In the genomic region with DNA sequence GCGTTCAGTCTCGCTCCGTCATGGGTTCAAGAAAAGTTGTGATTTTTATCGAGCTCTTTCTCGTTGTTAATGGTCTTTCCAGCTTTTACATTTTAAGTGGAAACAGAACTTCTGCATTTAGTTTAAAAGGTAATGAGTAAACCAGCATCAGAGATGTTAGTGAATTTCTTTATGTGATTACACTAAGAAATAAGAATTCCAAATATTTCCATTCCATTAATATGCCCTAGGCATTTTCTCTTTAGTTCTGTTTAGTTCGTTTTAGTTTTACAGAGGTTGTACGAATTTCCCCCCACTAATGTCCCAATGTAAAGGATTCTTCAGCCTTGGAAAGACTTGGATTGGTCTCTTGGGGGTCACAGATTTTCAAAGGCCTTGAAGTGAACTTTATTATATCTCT, we compare ENCODE assay signal across 25 cellular contexts. TPM values are rescaled to one million over a fixed set of nuclear protein-coding genes. Genes with fewer than 3 reads are reported as not detected.
DNase-seq lines count a peak whose midpoint lies in the region; ATAC-seq, FAIRE-seq and TF ChIP-seq lines count a peak whose summit lies in the region.
"Had no signal": no experiment of that assay in that cellular context is flagged by ENCODE, and none has a peak within 500 bp of the region (broad histone marks: within the 10 kb centered on the region; RNA-seq: fewer than 3 reads in every experiment).

No MANE protein-coding gene starts in this region.

- POLR2A ChIA-PET in WTC11 (lab: Charles Lee): no interaction called here

- H3K4me1 ChIP-seq in GM23338 (ENCODE audit: insufficient read depth) (peaks cover 18% of the 10 kb centered on the region), hepatocyte (ENCODE audit: insufficient read depth) (peaks cover 4% of the 10 kb centered on the region), pancreas (peaks cover 0 to 4% (median 0%) of the 10 kb centered on the region in 3 donors), BE2C (no peaks in the 10 kb centered on the region)
- H3K4me1 ChIP-seq: HAP-1, Peyer's patch had no signal

- DNase-seq in GM23338 (ENCODE audit: low spot score) (no peak), WTC11 (ENCODE audit: low spot score) (no peak), hepatocyte (ENCODE audit: low spot score) (no peak), mesothelial cell of epicardium (ENCODE audit: low spot score in 2 of 2, unreplicated experiment in 2 of 2) (no peak), pancreas (no peak), left lobe of liver (ENCODE audit: low spot score) (no peak), BE2C (no peak)
- DNase-seq: 8988T, ACHN, Calu3, DMS79 treated with DMSO at 0.1 percent for 48 hours, HFFc6, NCI-H1048, NCI-H1417 treated with DMSO at 0.1 percent for 48 hours, NCI-H1694 treated with DMSO at 0.1 percent for 48 hours, NCI-H2081, NCI-H2171, NCI-H226, NCI-H510A, Peyer's patch, SIG-M5, SK-N-SH had no signal

- no peak overlapping the region for H2AFZ ChIP-seq in GM23338
- H2AFZ ChIP-seq in hepatocyte: no peak overlapping the region

- no peak for FAIRE-seq in pancreas (lab: Jason Lieb, UNC)
- FAIRE-seq: GM12892 had no signal

- H3K4me3 ChIP-seq in GM23338: no peak overlapping the region
- no peak overlapping the region for H3K4me3 ChIP-seq in hepatocyte
- H3K4me3 ChIP-seq in pancreas: no peak overlapping the region
- no peak overlapping the region for H3K4me3 ChIP-seq in BE2C (ENCODE audit: low read depth, low read length)
- H3K4me3 ChIP-seq: HAP-1, Peyer's patch had no signal

- H3K27me3 ChIP-seq in GM23338 (ENCODE audit: insufficient read depth) (no peaks in the 10 kb centered on the region), hepatocyte (no peaks in the 10 kb centered on the region), pancreas (no peaks in the 10 kb centered on the region), BE2C (no peaks in the 10 kb centered on the region)
- H3K27me3 ChIP-seq: Peyer's patch had no signal

- no peak for ATAC-seq in GM23338
- no peak for ATAC-seq in WTC11
- ATAC-seq in pancreas: no peak
- ATAC-seq in HG03439 (IDR thresholded peaks at IDR 0.05; ENCODE audit: unreplicated experiment): no peak
- ATAC-seq in left lobe of liver: no peak

- H3K9me3 Mint-ChIP-seq in GM23338 (no peaks in the 10 kb centered on the region), WTC11 (no peaks in the 10 kb centered on the region), mesothelial cell of epicardium (no peaks in the 10 kb centered on the region)
- H3K9me3 Mint-ChIP-seq: HFFc6 had no signal

- TF ChIP-seq CTCF in GM23338 (conservative IDR thresholded peaks at IDR 0.05; ENCODE audit: low read depth in 2 of 2): no peak
- TF ChIP-seq CTCF in WTC11 (IDR thresholded peaks at IDR 0.05): no peak
- no peak for TF ChIP-seq CTCF in hepatocyte (IDR thresholded peaks at IDR 0.05; ENCODE audit: poor library complexity)
- TF ChIP-seq CTCF in mesothelial cell of epicardium (IDR thresholded peaks at IDR 0.05; ENCODE audit: unreplicated experiment): no peak
- no peak for TF ChIP-seq CTCF in pancreas (IDR thresholded peaks at IDR 0.05)
- TF ChIP-seq CTCF in BE2C (IDR thresholded peaks at IDR 0.05; ENCODE audit: low read depth, low read length): no peak

- H3K36me3 Mint-ChIP-seq in GM23338 (ENCODE audit: low read depth) (peaks cover 39% of the 10 kb centered on the region; the same call in 2 of the 3 replicates), WTC11 (peaks cover 16% of the 10 kb centered on the region), mesothelial cell of epicardium (peaks cover 10% of the 10 kb centered on the region)

- 75% methylated on average over 7 of the region's 7 CpGs for WGBS in hepatocyte (ENCODE audit: low lambda C conversion rate, missing lambda C conversion rate)
- WGBS in pancreas, 2 donors: 90 to 92% methylated on average over 7 of the region's 7 CpGs

- H3K4me2 ChIP-seq in GM23338 (0 out of 2 replicates have a peak overlapping the region, but pooled peaks have one; percentile 34), hepatocyte (peak overlapping the region; percentile 2)
- H3K4me2 ChIP-seq: SK-N-SH had no signal

- H3K9me3 ChIP-seq in hepatocyte (ENCODE audit: low read depth) (no peaks in the 10 kb centered on the region), pancreas (no peaks in the 10 kb centered on the region), BE2C (no peaks in the 10 kb centered on the region)
- H3K9me3 ChIP-seq: HAP-1, Peyer's patch, SK-N-SH had no signal

- H3K27ac Mint-ChIP-seq in GM23338: peak overlapping the region; percentile 26; the same call in 1 of the 2 replicates
- peak overlapping the region; percentile 85 for H3K27ac Mint-ChIP-seq in WTC11
- H3K27ac Mint-ChIP-seq in mesothelial cell of epicardium: peak overlapping the region; percentile 92
- H3K27ac Mint-ChIP-seq: HFFc6 had no signal

- H3F3A ChIP-seq in GM23338 (replicated peaks; ENCODE audit: low read depth): no peaks in the 10 kb centered on the region

- H3K79me2 ChIP-seq in GM23338 (replicated peaks; ENCODE audit: insufficient read depth) (peaks cover 72% of the 10 kb centered on the region), hepatocyte (peaks cover 48% of the 10 kb centered on the region)

- H3K36me3 ChIP-seq in GM23338 (ENCODE audit: insufficient read depth): no peaks in the 10 kb centered on the region
- H3K36me3 ChIP-seq in hepatocyte (replicated peaks; ENCODE audit: insufficient read depth, low read depth): no peaks in the 10 kb centered on the region
- no peaks in the 10 kb centered on the region for H3K36me3 ChIP-seq in pancreas
- peaks cover 34% of the 10 kb centered on the region for H3K36me3 ChIP-seq in BE2C

- H3K27ac ChIP-seq in GM23338 (ENCODE audit: low read depth) (peak overlapping the region; percentile 88), hepatocyte (peak overlapping the region; percentile 7), pancreas (no peak overlapping the region)
- H3K27ac ChIP-seq: Peyer's patch had no signal

- H4K20me1 ChIP-seq in GM23338 (replicated peaks; ENCODE audit: insufficient read depth) (peaks cover 3% of the 10 kb centered on the region), hepatocyte (ENCODE audit: insufficient read depth, poor library complexity, severe bottlenecking) (no peaks in the 10 kb centered on the region)

- peaks cover 23% of the 10 kb centered on the region for H3K4me1 Mint-ChIP-seq in GM23338
- H3K4me1 Mint-ChIP-seq in WTC11: peaks cover 22% of the 10 kb centered on the region
- H3K4me1 Mint-ChIP-seq in mesothelial cell of epicardium: peaks cover 36% of the 10 kb centered on the region

- H3K4me3 Mint-ChIP-seq in GM23338: no peak overlapping the region
- H3K4me3 Mint-ChIP-seq in WTC11: no peak overlapping the region
- H3K4me3 Mint-ChIP-seq in mesothelial cell of epicardium: no peak overlapping the region
- H3K4me3 Mint-ChIP-seq: HFFc6 had no signal

- CTCF ChIA-PET in WTC11 (lab: Charles Lee): interaction anchor here (0.7 to 0.9 kb wide), 2 partner anchors 16 to 60 kb away, joined by 3 read pairs; no protein-coding TSS in a partner anchor

- intact Hi-C loops in pancreas (cut with DNase I): no loop called here

- no peaks in the 10 kb centered on the region; the same call in 1 of the 2 replicates for H3K9me2 ChIP-seq in GM23338 (ENCODE audit: insufficient read depth)
- H3K9me2 ChIP-seq in hepatocyte (replicated peaks; ENCODE audit: insufficient read depth): no peaks in the 10 kb centered on the region
- H3K9me2 ChIP-seq: SK-N-SH had no signal

- H3K27me3 Mint-ChIP-seq in GM23338 (ENCODE audit: insufficient read depth, low read depth, poor library complexity) (no peaks in the 10 kb centered on the region), WTC11 (ENCODE audit: low read depth) (no peaks in the 10 kb centered on the region), mesothelial cell of epicardium (ENCODE audit: low read depth) (no peaks in the 10 kb centered on the region)

TF ChIP-seq in GM23338, 12 proteins besides CTCF, POLR2A, EP300 and RAD21 (continues in another document):
- TF ChIP-seq ZNF331 (CRISPR knock-in tag; IDR thresholded peaks at IDR 0.05; ENCODE audit: low read depth): no peak
- TF ChIP-seq CREB1 (CRISPR knock-in tag; IDR thresholded peaks at IDR 0.05; ENCODE audit: low read depth): no peak
- no peak for TF ChIP-seq STAT1 (IDR thresholded peaks at IDR 0.05; ENCODE audit: unreplicated experiment)
- TF ChIP-seq EZH2 (IDR thresholded peaks at IDR 0.05; ENCODE audit: low read depth, unreplicated experiment): no peak
- no peak for TF ChIP-seq POLR2AphosphoS5 (IDR thresholded peaks at IDR 0.05; ENCODE audit: low read depth)

TF ChIP-seq in WTC11, 78 proteins besides CTCF, POLR2A, EP300 and RAD21 (continues in another document):
- TF ChIP-seq ELF4 (CRISPR knock-in tag; IDR thresholded peaks at IDR 0.05; ENCODE audit: low read depth): no peak
- no peak for TF ChIP-seq EMX1 (CRISPR knock-in tag; IDR thresholded peaks at IDR 0.05)
- TF ChIP-seq ETV6 (CRISPR knock-in tag; IDR thresholded peaks at IDR 0.05): no peak
- TF ChIP-seq FOXJ3 (CRISPR knock-in tag; IDR thresholded peaks at IDR 0.05; ENCODE audit: borderline replicate concordance): no peak
- TF ChIP-seq, protein P1, sequence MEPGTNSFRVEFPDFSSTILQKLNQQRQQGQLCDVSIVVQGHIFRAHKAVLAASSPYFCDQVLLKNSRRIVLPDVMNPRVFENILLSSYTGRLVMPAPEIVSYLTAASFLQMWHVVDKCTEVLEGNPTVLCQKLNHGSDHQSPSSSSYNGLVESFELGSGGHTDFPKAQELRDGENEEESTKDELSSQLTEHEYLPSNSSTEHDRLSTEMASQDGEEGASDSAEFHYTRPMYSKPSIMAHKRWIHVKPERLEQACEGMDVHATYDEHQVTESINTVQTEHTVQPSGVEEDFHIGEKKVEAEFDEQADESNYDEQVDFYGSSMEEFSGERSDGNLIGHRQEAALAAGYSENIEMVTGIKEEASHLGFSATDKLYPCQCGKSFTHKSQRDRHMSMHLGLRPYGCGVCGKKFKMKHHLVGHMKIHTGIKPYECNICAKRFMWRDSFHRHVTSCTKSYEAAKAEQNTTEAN (CRISPR knock-in tag; IDR thresholded peaks at IDR 0.05): no peak

RNA-seq across cellular contexts. Expression of a gene that starts 15.5 kb away (rescaled TPM):
- 29.2 and 64.4 TPM in 2 replicates for total RNA-seq in GM23338 (2014; rRNA removed; shearing (Covaris generic))
- polyA plus RNA-seq in GM23338 (2016; fragmentation: Nextera tagmentation; extraction: Ambion mirVana) (45.7 and 46.5 TPM in 2 replicates), hepatocyte (19.6 and 22.5 TPM in 2 replicates), pancreas (10 to 100 TPM; 21.5 to 27.7 TPM)
- total RNA-seq in WTC11 (2021) (24.3 to 27.9 TPM (median 25.7 TPM) in 3 replicates), hepatocyte (27.2 and 32.3 TPM in 2 replicates), mesothelial cell of epicardium (25.0 to 27.8 TPM (median 27.0 TPM) in 3 replicates), pancreas (10 to 100 TPM in 4 of 6 donors, 1 to 10 TPM in 2; 8.0 to 16.0 (median 12.4) TPM), left lobe of liver (13.8 TPM)
- 46.2 TPM for polyA plus RNA-seq in BE2C (2012; ENCODE audit: insufficient read depth, insufficient read length, low read depth)

RNA-seq across cellular contexts. Expression of a gene that starts 59.0 kb away (rescaled TPM):
- total RNA-seq in GM23338 (2014; rRNA removed; shearing (Covaris generic)): 13.9 and 15.5 TPM in 2 replicates
- 3.2 TPM in 2 replicates for polyA plus RNA-seq in GM23338 (2016; fragmentation: Nextera tagmentation; extraction: Ambion mirVana)
- 19.5 to 21.6 TPM (median 20.1 TPM) in 3 replicates for total RNA-seq in WTC11 (2021)
- total RNA-seq in hepatocyte: 20.4 and 21.0 TPM in 2 replicates
- 7.5 and 7.7 TPM in 2 replicates for polyA plus RNA-seq in hepatocyte
- 45.6 to 51.9 TPM (median 49.4 TPM) in 3 replicates for total RNA-seq in mesothelial cell of epicardium
- 10 to 100 TPM; 22.3 to 38.7 (median 26.9) TPM for total RNA-seq in pancreas
- 1 to 10 TPM; 2.2 to 4.8 TPM for polyA plus RNA-seq in pancreas
- 20.5 TPM for total RNA-seq in left lobe of liver
- 2.7 TPM for polyA plus RNA-seq in BE2C (2012; ENCODE audit: insufficient read depth, insufficient read length, low read depth)

Comparison
In these comparisons a context has a peak if more than half of its experiments do, and no peak if none do; other contexts are left out.
1. H3K27ac ChIP-seq: peak in GM23338 (single experiment) and hepatocyte (single experiment); none in pancreas (0 of 4).
2. H3K27ac Mint-ChIP-seq: peak in every context shown above with its lines; median percentile 92 in mesothelial cell of epicardium; 85 in WTC11; 26 in GM23338.